Comparison of ENCODE assay signal across 8 cellular contexts in genomic region chr9:35116898-35117551, GRCh38. TPM values are rescaled to one million over a fixed set of nuclear protein-coding genes. Genes with fewer than 3 reads are reported as not detected.
DNase-seq lines count a peak whose midpoint lies in the region; ATAC-seq and TF ChIP-seq lines count a peak whose summit lies in the region.

No MANE protein-coding gene starts in this region.

- H3K27ac ChIP-seq in Panc1 (ENCODE audit: low read length) = peak overlapping the region; percentile 52
- H3K27ac ChIP-seq in naive thymus-derived CD4-positive, alpha-beta T cell (ENCODE audit: low read depth, low read length) = peak overlapping the region; percentile 79

- H3K4me3 ChIP-seq in Panc1 (ENCODE audit: low read depth in 2 of 2, low read length in 2 of 2) = peak overlapping the region; percentile 70 to 97
- H3K4me3 ChIP-seq in naive thymus-derived CD4-positive, alpha-beta T cell (ENCODE audit: low read length) = peak overlapping the region; percentile 82

- no peak for TF ChIP-seq CTCF in Panc1 (IDR thresholded peaks at IDR 0.05)

- no peaks in the 10 kb centered on the region for H3K9me3 ChIP-seq in Panc1 (ENCODE audit: control insufficient read depth, insufficient read depth, low read depth, low read length)
- H3K9me3 ChIP-seq in naive thymus-derived CD4-positive, alpha-beta T cell (ENCODE audit: control insufficient read depth in 2 of 3, low read length in 3 of 3) = no peaks in the 10 kb centered on the region

- DNase-seq in DMS 273 (lab: John Stamatoyannopoulos, UW; ENCODE audit: unreplicated experiment) = peak; percentile 96
- peak; percentile 91 for DNase-seq in KBM-7
- peak; percentile 82 for DNase-seq in Panc1 (ENCODE audit: low read depth, low spot score)
- peak; percentile 84 to 87 for DNase-seq in activated T-cell treated with anti-CD3 and anti-CD28 coated beads, Interleukin-2, amount 50 U/mL, for 48 hours
- DNase-seq in fibroblast of gingiva (ENCODE audit: low read depth) = peak; percentile 95
- DNase-seq in naive thymus-derived CD4-positive, alpha-beta T cell = peak; percentile 67 to 91 (median 87)
- DNase-seq in stimulated activated effector memory CD8-positive, alpha-beta T cell treated with anti-CD3 and anti-CD28 coated beads, Interleukin-12 subunit alpha, Interleukin-12 subunit beta, amount 100 ng/mL, for 72 hours (ENCODE audit: low spot score in 2 of 2) = peak; percentile 77 to 89

- peak overlapping the region; percentile 88 to 100 (median 93) for H3K4me3 Mint-ChIP-seq in naive thymus-derived CD4-positive, alpha-beta T cell
- H3K4me3 Mint-ChIP-seq in stimulated activated effector memory CD8-positive, alpha-beta T cell treated with anti-CD3 and anti-CD28 coated beads, Interleukin-12 subunit alpha, Interleukin-12 subunit beta, amount 100 ng/mL, for 72 hours = peak overlapping the region; percentile 87

- ATAC-seq in GM21576 (IDR thresholded peaks at IDR 0.05; ENCODE audit: unreplicated experiment) (peak; percentile 44), Panc1 (peak; percentile 83)
- peak; percentile 77 for ATAC-seq in naive thymus-derived CD4-positive, alpha-beta T cell
- peak; percentile 78 for ATAC-seq in stimulated activated effector memory CD8-positive, alpha-beta T cell treated with anti-CD3 and anti-CD28 coated beads, Interleukin-12 subunit alpha, Interleukin-12 subunit beta, amount 100 ng/mL, for 72 hours

- no peaks in the 10 kb centered on the region for H3K9me3 Mint-ChIP-seq in naive thymus-derived CD4-positive, alpha-beta T cell
- H3K9me3 Mint-ChIP-seq in stimulated activated effector memory CD8-positive, alpha-beta T cell treated with anti-CD3 and anti-CD28 coated beads, Interleukin-12 subunit alpha, Interleukin-12 subunit beta, amount 100 ng/mL, for 72 hours = no peaks in the 10 kb centered on the region

- H3K4me1 Mint-ChIP-seq in naive thymus-derived CD4-positive, alpha-beta T cell = peaks cover 27 to 43% (median 41%) of the 10 kb centered on the region in 7 donors
- peaks cover 46% of the 10 kb centered on the region for H3K4me1 Mint-ChIP-seq in stimulated activated effector memory CD8-positive, alpha-beta T cell treated with anti-CD3 and anti-CD28 coated beads, Interleukin-12 subunit alpha, Interleukin-12 subunit beta, amount 100 ng/mL, for 72 hours

- CTCF ChIA-PET in Panc1 (lab: Charles Lee) = interaction anchor here (0.6 to 2.0 kb wide), 8 partner anchors 30 to 585 kb away, joined by 3 to 12 read pairs (median 4); no protein-coding TSS in a partner anchor
- CTCF ChIA-PET in naive thymus-derived CD4-positive, alpha-beta T cell (lab: Charles Lee) = interaction anchor here (0.6 to 2.6 kb wide), 10 partner anchors 14 to 504 kb away, joined by 3 to 19 read pairs (median 6); partner anchors contain the start of gene STOML2

- in situ Hi-C loops in KBM-7 (cut with MboI; ENCODE audit: low pct_unique_long_range_greater_than_20kb, low sequenced_read_pairs) = loop anchor here (25.0 kb wide), 1 partner anchor 345 kb away; no protein-coding TSS in a partner anchor
- in situ Hi-C loops in Panc1 (cut with HindIII; ENCODE audit: low pct_unique_long_range_greater_than_20kb, low sequenced_read_pairs) = no loop called here

- H3K36me3 ChIP-seq in Panc1 (ENCODE audit: control insufficient read depth, insufficient read depth, low read length) = no peaks in the 10 kb centered on the region
- H3K36me3 ChIP-seq in naive thymus-derived CD4-positive, alpha-beta T cell (ENCODE audit: control insufficient read depth in 2 of 3, insufficient read depth in 3 of 3, low read length in 3 of 3) = no peaks in the 10 kb centered on the region

- intact Hi-C loops in Panc1 (cut with micrococcal nuclease; ENCODE audit: unreplicated experiment) = loop anchor here (1.0 to 5.0 kb wide), 3 partner anchors 142 to 435 kb away; no protein-coding TSS in a partner anchor
- intact Hi-C loops in naive thymus-derived CD4-positive, alpha-beta T cell (cut with micrococcal nuclease) = loop anchor here (1.0 to 10.0 kb wide), 31 partner anchors 14 to 1952 kb away; partner anchors contain the start of genes CREB3 (in 2 of the 2), DNAJB5 (in 2 of the 2), PIGO (in 2 of the 2) and RNF38 (in 2 of the 2)

- H3K27me3 ChIP-seq in Panc1 (ENCODE audit: control insufficient read depth, insufficient read depth, low read length) = no peaks in the 10 kb centered on the region
- no peaks in the 10 kb centered on the region for H3K27me3 ChIP-seq in naive thymus-derived CD4-positive, alpha-beta T cell (ENCODE audit: control insufficient read depth in 2 of 2, insufficient read depth in 2 of 2, low read length in 2 of 2)

- H3K36me3 Mint-ChIP-seq in naive thymus-derived CD4-positive, alpha-beta T cell = peaks cover 0 to 2% (median 0%) of the 10 kb centered on the region in 5 donors
- peaks cover 23% of the 10 kb centered on the region for H3K36me3 Mint-ChIP-seq in stimulated activated effector memory CD8-positive, alpha-beta T cell treated with anti-CD3 and anti-CD28 coated beads, Interleukin-12 subunit alpha, Interleukin-12 subunit beta, amount 100 ng/mL, for 72 hours

- H3K4me1 ChIP-seq in Panc1 (ENCODE audit: control insufficient read depth, insufficient read depth, low read length) = peaks cover 21% of the 10 kb centered on the region
- peaks cover 26 to 33% of the 10 kb centered on the region in 2 donors for H3K4me1 ChIP-seq in naive thymus-derived CD4-positive, alpha-beta T cell (ENCODE audit: control insufficient read depth in 2 of 2, insufficient read depth in 2 of 2, low read length in 2 of 2)

- peak overlapping the region; percentile 89 to 98 (median 94) for H3K27ac Mint-ChIP-seq in naive thymus-derived CD4-positive, alpha-beta T cell
- peak overlapping the region; percentile 95 for H3K27ac Mint-ChIP-seq in stimulated activated effector memory CD8-positive, alpha-beta T cell treated with anti-CD3 and anti-CD28 coated beads, Interleukin-12 subunit alpha, Interleukin-12 subunit beta, amount 100 ng/mL, for 72 hours

- peaks cover 0 to 6% (median 0%) of the 10 kb centered on the region in 5 donors for H3K27me3 Mint-ChIP-seq in naive thymus-derived CD4-positive, alpha-beta T cell

- POLR2A ChIA-PET in Panc1 (lab: Charles Lee) = interaction anchor here (0.5 kb wide), 1 partner anchor 101 kb away, joined by 3 read pairs; no protein-coding TSS in a partner anchor
- POLR2A ChIA-PET in naive thymus-derived CD4-positive, alpha-beta T cell (lab: Charles Lee) = interaction anchor here (1.0 to 4.6 kb wide), 3 partner anchors 14 to 135 kb away, joined by 3 to 32 read pairs (median 7); partner anchors contain the start of genes PIGO and STOML2

- no TSS peak for BruUV-seq in Panc1 (replicated peaks; lab: Mats Ljungman, UMichigan)

RNA-seq across cellular contexts. Expression of gene ATOSB, which starts 1.4 kb away (rescaled TPM):
- 23.6 TPM for total RNA-seq in Panc1 (2021; ENCODE audit: unreplicated experiment)
- polyA plus RNA-seq in Panc1 (2012; ENCODE audit: insufficient read length) = 27.3 TPM
- total RNA-seq in naive thymus-derived CD4-positive, alpha-beta T cell = 10 to 100 TPM in 2 of 5 experiments, 1 to 10 TPM in 3; 5.9 to 26.0 (median 6.6) TPM
- 1 to 10 TPM in 1 of 2 donors, under 1 TPM in 1; 0.95 to 3.4 TPM for polyA plus RNA-seq in naive thymus-derived CD4-positive, alpha-beta T cell

RNA-seq across cellular contexts. Expression of gene STOML2, which starts 14.1 kb away (rescaled TPM):
- 264 TPM for total RNA-seq in Panc1 (2021; ENCODE audit: unreplicated experiment)
- 233 TPM for polyA plus RNA-seq in Panc1 (2012; ENCODE audit: insufficient read length)
- total RNA-seq in naive thymus-derived CD4-positive, alpha-beta T cell = 100 to 1,000 TPM in 1 of 5 experiments, 10 to 100 TPM in 4; 34.7 to 126 (median 44.9) TPM
- polyA plus RNA-seq in naive thymus-derived CD4-positive, alpha-beta T cell = 10 to 100 TPM; 85.6 to 88.8 TPM

RNA-seq across cellular contexts. Expression of gene PIGO, which starts 20.6 kb away (rescaled TPM):
- 58.7 TPM for total RNA-seq in Panc1 (2021; ENCODE audit: unreplicated experiment)
- 53.6 TPM for polyA plus RNA-seq in Panc1 (2012; ENCODE audit: insufficient read length)
- total RNA-seq in naive thymus-derived CD4-positive, alpha-beta T cell = 10 to 100 TPM; 27.1 to 36.0 (median 29.9) TPM
- polyA plus RNA-seq in naive thymus-derived CD4-positive, alpha-beta T cell = 10 to 100 TPM; 27.4 to 30.6 TPM

RNA-seq across cellular contexts. Expression of gene FANCG, which starts 37.3 kb away (rescaled TPM):
- 73.8 TPM for total RNA-seq in Panc1 (2021; ENCODE audit: unreplicated experiment)
- 36.9 TPM for polyA plus RNA-seq in Panc1 (2012; ENCODE audit: insufficient read length)
- 10 to 100 TPM; 19.6 to 84.9 (median 26.7) TPM for total RNA-seq in naive thymus-derived CD4-positive, alpha-beta T cell
- polyA plus RNA-seq in naive thymus-derived CD4-positive, alpha-beta T cell = 10 to 100 TPM in 1 of 2 donors, 1 to 10 TPM in 1; 8.7 to 12.6 TPM

RNA-seq across cellular contexts. Expression of gene VCP, which starts 44.6 kb away (rescaled TPM):
- 472 TPM for total RNA-seq in Panc1 (2021; ENCODE audit: unreplicated experiment)
- polyA plus RNA-seq in Panc1 (2012; ENCODE audit: insufficient read length) = 419 TPM
- 100 to 1,000 TPM; 138 to 259 (median 202) TPM for total RNA-seq in naive thymus-derived CD4-positive, alpha-beta T cell
- 100 to 1,000 TPM; 134 to 198 TPM for polyA plus RNA-seq in naive thymus-derived CD4-positive, alpha-beta T cell

Comparison
In these comparisons a context has a peak if more than half of its experiments do, and no peak if none do; other contexts are left out.
1. Peak in every context shown above with its lines: DNase-seq, ATAC-seq, H3K4me3 ChIP-seq and H3K27ac ChIP-seq.